Comparison of ENCODE assay signal across 2 cellular contexts in the genomic region with DNA sequence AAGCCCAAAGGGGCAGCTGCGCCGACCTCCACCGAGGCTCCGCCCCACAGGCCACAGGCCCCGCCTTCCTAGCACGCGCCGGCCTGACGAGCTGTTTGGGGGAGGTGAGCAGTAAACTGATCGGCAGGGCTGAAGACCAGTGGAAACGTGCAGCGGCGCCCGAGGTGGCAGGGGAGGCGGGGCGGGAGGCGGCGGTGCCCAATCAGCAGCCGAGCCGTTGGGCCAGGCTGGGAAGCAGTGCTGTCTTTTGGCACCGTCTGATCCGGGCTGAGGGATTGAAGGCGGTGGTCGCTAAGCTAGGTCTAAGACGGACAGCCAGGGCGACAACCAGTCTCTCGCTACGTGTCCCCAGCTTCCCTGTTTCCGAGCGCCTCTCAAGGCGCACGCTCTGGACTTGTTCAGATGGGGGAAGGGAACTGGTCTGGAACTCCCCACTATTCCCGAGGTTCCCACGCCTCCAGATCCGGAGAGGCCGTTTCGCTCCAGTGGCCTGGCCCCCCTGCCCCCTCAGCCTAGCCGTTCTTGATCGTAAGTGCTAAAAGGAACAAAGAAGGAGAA.
TF ChIP-seq lines count a peak whose summit lies in the region.

A gene with protein sequence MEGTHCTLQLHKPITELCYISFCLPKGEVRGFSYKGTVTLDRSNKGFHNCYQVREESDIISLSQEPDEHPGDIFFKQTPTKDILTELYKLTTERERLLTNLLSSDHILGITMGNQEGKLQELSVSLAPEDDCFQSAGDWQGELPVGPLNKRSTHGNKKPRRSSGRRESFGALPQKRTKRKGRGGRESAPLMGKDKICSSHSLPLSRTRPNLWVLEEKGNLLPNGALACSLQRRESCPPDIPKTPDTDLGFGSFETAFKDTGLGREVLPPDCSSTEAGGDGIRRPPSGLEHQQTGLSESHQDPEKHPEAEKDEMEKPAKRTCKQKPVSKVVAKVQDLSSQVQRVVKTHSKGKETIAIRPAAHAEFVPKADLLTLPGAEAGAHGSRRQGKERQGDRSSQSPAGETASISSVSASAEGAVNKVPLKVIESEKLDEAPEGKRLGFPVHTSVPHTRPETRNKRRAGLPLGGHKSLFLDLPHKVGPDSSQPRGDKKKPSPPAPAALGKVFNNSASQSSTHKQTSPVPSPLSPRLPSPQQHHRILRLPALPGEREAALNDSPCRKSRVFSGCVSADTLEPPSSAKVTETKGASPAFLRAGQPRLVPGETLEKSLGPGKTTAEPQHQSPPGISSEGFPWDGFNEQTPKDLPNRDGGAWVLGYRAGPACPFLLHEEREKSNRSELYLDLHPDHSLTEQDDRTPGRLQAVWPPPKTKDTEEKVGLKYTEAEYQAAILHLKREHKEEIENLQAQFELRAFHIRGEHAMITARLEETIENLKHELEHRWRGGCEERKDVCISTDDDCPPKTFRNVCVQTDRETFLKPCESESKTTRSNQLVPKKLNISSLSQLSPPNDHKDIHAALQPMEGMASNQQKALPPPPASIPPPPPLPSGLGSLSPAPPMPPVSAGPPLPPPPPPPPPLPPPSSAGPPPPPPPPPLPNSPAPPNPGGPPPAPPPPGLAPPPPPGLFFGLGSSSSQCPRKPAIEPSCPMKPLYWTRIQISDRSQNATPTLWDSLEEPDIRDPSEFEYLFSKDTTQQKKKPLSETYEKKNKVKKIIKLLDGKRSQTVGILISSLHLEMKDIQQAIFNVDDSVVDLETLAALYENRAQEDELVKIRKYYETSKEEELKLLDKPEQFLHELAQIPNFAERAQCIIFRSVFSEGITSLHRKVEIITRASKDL (N-terminal part only) (minus strand): TSS at position 11 of the 558 bp plus-strand sequence. CDS start 39,800 bp downstream, outside the sequence.

TF ChIP-seq in HEK293, 187 proteins besides CTCF, POLR2A, EP300 and RAD21 (continued from another document):
- TF ChIP-seq, protein P1, sequence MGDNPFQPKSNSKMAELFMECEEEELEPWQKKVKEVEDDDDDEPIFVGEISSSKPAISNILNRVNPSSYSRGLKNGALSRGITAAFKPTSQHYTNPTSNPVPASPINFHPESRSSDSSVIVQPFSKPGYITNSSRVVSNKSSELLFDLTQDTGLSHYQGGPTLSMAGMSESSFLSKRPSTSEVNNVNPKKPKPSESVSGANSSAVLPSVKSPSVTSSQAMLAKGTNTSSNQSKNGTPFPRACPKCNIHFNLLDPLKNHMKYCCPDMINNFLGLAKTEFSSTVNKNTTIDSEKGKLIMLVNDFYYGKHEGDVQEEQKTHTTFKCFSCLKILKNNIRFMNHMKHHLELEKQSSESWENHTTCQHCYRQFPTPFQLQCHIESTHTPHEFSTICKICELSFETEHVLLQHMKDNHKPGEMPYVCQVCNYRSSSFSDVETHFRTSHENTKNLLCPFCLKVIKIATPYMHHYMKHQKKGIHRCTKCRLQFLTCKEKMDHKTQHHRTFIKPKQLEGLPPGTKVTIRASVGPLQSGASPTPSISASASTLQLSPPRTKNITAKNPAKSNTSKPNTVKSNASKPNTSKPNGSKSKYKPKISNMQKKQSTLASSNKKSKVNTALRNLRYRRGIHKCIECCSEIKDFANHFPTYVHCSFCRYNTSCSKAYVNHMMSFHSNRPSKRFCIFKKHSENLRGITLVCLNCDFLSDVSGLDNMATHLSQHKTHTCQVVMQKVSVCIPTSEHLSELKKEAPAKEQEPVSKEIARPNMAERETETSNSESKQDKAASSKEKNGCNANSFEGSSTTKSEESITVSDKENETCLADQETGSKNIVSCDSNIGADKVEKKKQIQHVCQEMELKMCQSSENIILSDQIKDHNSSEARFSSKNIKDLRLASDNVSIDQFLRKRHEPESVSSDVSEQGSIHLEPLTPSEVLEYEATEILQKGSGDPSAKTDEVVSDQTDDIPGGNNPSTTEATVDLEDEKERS (tag by site-specific recombination; IDR thresholded peaks at IDR 0.05) = no peak
- TF ChIP-seq ZFP37 (tag by site-specific recombination; IDR thresholded peaks at IDR 0.05) = no peak
- no peak for TF ChIP-seq ZNF843 (tag by site-specific recombination; IDR thresholded peaks at IDR 0.05)
- TF ChIP-seq ZNF677 (tag by site-specific recombination; IDR thresholded peaks at IDR 0.05) = no peak
- peak; percentile 92; the same call in 1 of the 2 replicates for TF ChIP-seq ZNF266 (tag by site-specific recombination; IDR thresholded peaks at IDR 0.05; ENCODE audit: low read depth)
- no peak for TF ChIP-seq SALL2 (tag by site-specific recombination; IDR thresholded peaks at IDR 0.05; ENCODE audit: borderline replicate concordance)

TF ChIP-seq in K562, 482 proteins besides CTCF, POLR2A, EP300 and RAD21 (continued from another document and continues in another):
- TF ChIP-seq POLR2AphosphoS5 (IDR thresholded peaks at IDR 0.05; ENCODE audit: control insufficient read depth, insufficient read depth, low read depth, low read length) = no peak
- no peak for TF ChIP-seq ZNF224 (CRISPR knock-in tag; IDR thresholded peaks at IDR 0.05)
- TF ChIP-seq, protein P2, sequence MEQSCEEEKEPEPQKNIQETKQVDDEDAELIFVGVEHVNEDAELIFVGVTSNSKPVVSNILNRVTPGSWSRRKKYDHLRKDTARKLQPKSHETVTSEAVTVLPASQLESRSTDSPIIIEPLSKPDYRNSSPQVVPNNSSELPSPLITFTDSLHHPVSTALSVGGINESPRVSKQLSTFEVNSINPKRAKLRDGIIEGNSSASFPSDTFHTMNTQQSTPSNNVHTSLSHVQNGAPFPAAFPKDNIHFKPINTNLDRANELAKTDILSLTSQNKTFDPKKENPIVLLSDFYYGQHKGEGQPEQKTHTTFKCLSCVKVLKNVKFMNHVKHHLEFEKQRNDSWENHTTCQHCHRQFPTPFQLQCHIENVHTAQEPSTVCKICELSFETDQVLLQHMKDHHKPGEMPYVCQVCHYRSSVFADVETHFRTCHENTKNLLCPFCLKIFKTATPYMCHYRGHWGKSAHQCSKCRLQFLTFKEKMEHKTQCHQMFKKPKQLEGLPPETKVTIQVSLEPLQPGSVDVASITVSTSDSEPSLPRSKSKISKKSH (CRISPR knock-in tag; IDR thresholded peaks at IDR 0.05) = no peak
- TF ChIP-seq KDM2B (CRISPR knock-in tag; IDR thresholded peaks at IDR 0.05) = no peak
- no peak for TF ChIP-seq PTBP1 (IDR thresholded peaks at IDR 0.05; ENCODE audit: low read depth, low read length)
- TF ChIP-seq ZNF212 (CRISPR knock-in tag; IDR thresholded peaks at IDR 0.05) = no peak
- TF ChIP-seq, protein P3, sequence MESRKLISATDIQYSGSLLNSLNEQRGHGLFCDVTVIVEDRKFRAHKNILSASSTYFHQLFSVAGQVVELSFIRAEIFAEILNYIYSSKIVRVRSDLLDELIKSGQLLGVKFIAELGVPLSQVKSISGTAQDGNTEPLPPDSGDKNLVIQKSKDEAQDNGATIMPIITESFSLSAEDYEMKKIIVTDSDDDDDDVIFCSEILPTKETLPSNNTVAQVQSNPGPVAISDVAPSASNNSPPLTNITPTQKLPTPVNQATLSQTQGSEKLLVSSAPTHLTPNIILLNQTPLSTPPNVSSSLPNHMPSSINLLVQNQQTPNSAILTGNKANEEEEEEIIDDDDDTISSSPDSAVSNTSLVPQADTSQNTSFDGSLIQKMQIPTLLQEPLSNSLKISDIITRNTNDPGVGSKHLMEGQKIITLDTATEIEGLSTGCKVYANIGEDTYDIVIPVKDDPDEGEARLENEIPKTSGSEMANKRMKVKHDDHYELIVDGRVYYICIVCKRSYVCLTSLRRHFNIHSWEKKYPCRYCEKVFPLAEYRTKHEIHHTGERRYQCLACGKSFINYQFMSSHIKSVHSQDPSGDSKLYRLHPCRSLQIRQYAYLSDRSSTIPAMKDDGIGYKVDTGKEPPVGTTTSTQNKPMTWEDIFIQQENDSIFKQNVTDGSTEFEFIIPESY (CRISPR knock-in tag; IDR thresholded peaks at IDR 0.05) = no peak
- TF ChIP-seq NFE2L1 (tag; IDR thresholded peaks at IDR 0.05; ENCODE audit: borderline replicate concordance, low read depth) = no peak
- TF ChIP-seq, protein P4, sequence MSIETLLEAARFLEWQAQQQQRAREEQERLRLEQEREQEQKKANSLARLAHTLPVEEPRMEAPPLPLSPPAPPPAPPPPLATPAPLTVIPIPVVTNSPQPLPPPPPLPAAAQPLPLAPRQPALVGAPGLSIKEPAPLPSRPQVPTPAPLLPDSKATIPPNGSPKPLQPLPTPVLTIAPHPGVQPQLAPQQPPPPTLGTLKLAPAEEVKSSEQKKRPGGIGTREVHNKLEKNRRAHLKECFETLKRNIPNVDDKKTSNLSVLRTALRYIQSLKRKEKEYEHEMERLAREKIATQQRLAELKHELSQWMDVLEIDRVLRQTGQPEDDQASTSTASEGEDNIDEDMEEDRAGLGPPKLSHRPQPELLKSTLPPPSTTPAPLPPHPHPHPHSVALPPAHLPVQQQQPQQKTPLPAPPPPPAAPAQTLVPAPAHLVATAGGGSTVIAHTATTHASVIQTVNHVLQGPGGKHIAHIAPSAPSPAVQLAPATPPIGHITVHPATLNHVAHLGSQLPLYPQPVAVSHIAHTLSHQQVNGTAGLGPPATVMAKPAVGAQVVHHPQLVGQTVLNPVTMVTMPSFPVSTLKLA (conservative IDR thresholded peaks at IDR 0.05) = peak; percentile 71 to 80
- TF ChIP-seq, protein P5, sequence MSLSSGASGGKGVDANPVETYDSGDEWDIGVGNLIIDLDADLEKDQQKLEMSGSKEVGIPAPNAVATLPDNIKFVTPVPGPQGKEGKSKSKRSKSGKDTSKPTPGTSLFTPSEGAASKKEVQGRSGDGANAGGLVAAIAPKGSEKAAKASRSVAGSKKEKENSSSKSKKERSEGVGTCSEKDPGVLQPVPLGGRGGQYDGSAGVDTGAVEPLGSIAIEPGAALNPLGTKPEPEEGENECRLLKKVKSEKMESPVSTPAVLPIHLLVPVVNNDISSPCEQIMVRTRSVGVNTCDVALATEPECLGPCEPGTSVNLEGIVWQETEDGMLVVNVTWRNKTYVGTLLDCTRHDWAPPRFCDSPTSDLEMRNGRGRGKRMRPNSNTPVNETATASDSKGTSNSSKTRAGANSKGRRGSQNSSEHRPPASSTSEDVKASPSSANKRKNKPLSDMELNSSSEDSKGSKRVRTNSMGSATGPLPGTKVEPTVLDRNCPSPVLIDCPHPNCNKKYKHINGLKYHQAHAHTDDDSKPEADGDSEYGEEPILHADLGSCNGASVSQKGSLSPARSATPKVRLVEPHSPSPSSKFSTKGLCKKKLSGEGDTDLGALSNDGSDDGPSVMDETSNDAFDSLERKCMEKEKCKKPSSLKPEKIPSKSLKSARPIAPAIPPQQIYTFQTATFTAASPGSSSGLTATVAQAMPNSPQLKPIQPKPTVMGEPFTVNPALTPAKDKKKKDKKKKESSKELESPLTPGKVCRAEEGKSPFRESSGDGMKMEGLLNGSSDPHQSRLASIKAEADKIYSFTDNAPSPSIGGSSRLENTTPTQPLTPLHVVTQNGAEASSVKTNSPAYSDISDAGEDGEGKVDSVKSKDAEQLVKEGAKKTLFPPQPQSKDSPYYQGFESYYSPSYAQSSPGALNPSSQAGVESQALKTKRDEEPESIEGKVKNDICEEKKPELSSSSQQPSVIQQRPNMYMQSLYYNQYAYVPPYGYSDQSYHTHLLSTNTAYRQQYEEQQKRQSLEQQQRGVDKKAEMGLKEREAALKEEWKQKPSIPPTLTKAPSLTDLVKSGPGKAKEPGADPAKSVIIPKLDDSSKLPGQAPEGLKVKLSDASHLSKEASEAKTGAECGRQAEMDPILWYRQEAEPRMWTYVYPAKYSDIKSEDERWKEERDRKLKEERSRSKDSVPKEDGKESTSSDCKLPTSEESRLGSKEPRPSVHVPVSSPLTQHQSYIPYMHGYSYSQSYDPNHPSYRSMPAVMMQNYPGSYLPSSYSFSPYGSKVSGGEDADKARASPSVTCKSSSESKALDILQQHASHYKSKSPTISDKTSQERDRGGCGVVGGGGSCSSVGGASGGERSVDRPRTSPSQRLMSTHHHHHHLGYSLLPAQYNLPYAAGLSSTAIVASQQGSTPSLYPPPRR (CRISPR knock-in tag; IDR thresholded peaks at IDR 0.05; ENCODE audit: borderline replicate concordance) = no peak
- no peak for TF ChIP-seq THRAP3 (IDR thresholded peaks at IDR 0.05; ENCODE audit: borderline replicate concordance)
- TF ChIP-seq, protein P6, sequence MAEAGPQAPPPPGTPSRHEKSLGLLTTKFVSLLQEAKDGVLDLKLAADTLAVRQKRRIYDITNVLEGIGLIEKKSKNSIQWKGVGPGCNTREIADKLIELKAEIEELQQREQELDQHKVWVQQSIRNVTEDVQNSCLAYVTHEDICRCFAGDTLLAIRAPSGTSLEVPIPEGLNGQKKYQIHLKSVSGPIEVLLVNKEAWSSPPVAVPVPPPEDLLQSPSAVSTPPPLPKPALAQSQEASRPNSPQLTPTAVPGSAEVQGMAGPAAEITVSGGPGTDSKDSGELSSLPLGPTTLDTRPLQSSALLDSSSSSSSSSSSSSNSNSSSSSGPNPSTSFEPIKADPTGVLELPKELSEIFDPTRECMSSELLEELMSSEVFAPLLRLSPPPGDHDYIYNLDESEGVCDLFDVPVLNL (CRISPR knock-in tag; IDR thresholded peaks at IDR 0.05; ENCODE audit: low read depth) = no peak
- no peak for TF ChIP-seq KLF10 (CRISPR knock-in tag; IDR thresholded peaks at IDR 0.05)
- TF ChIP-seq, protein P7, sequence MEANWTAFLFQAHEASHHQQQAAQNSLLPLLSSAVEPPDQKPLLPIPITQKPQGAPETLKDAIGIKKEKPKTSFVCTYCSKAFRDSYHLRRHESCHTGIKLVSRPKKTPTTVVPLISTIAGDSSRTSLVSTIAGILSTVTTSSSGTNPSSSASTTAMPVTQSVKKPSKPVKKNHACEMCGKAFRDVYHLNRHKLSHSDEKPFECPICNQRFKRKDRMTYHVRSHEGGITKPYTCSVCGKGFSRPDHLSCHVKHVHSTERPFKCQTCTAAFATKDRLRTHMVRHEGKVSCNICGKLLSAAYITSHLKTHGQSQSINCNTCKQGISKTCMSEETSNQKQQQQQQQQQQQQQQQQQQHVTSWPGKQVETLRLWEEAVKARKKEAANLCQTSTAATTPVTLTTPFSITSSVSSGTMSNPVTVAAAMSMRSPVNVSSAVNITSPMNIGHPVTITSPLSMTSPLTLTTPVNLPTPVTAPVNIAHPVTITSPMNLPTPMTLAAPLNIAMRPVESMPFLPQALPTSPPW (CRISPR knock-in tag; IDR thresholded peaks at IDR 0.05) = no peak
- TF ChIP-seq ARNT (IDR thresholded peaks at IDR 0.05) = no peak
- no peak for TF ChIP-seq HOXB6 (CRISPR knock-in tag; IDR thresholded peaks at IDR 0.05; ENCODE audit: borderline replicate concordance)
- peak; percentile 77 for TF ChIP-seq SP2 (IDR thresholded peaks at IDR 0.05; ENCODE audit: extremely low read depth, low read depth, low read length, poor library complexity, severe bottlenecking)
- TF ChIP-seq, protein P8, sequence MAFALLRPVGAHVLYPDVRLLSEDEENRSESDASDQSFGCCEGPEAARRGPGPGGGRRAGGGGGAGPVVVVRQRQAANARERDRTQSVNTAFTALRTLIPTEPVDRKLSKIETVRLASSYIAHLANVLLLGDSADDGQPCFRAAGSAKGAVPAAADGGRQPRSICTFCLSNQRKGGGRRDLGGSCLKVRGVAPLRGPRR (CRISPR knock-in tag; IDR thresholded peaks at IDR 0.05) = no peak
